Comparison of ENCODE assay signal across 13 cellular contexts in genomic region chr9:71726723-71727122, GRCh38. TPM values are rescaled to one million over a fixed set of nuclear protein-coding genes. Genes with fewer than 3 reads are reported as not detected.
DNase-seq lines count a peak whose midpoint lies in the region; ATAC-seq, FAIRE-seq and TF ChIP-seq lines count a peak whose summit lies in the region.
"Had no signal": no experiment of that assay in that cellular context is flagged by ENCODE, and none has a peak within 500 bp of the region (broad histone marks: within the 10 kb centered on the region; RNA-seq: fewer than 3 reads in every experiment).

No MANE protein-coding gene starts in this region.

- TF ChIP-seq EP300 in HepG2 (IDR thresholded peaks at IDR 0.05; ENCODE audit: low read depth in 2 of 2, low read length in 2 of 2) (no peak), HepG2 (CRISPR knock-in tag; IDR thresholded peaks at IDR 0.05; ENCODE audit: borderline replicate concordance) (no peak)

- ATAC-seq in T-helper 17 cell = no peak
- no peak; the same call in 2 of the 3 replicates for ATAC-seq in HepG2
- no peak for ATAC-seq in HG02763 (IDR thresholded peaks at IDR 0.05; ENCODE audit: unreplicated experiment)
- no peak for ATAC-seq in GM18861 (IDR thresholded peaks at IDR 0.05; ENCODE audit: unreplicated experiment)

- TF ChIP-seq RAD21 in HepG2 (CRISPR knock-in tag; IDR thresholded peaks at IDR 0.05) = no peak

- peaks cover 22 to 70% of the 10 kb centered on the region in 2 experiments for H3K36me3 ChIP-seq in HepG2 (replicated peaks in 1 of 2; ENCODE audit: control insufficient read depth in 1 of 2, insufficient read depth in 2 of 2, low read length in 2 of 2)

- H3K36me3 Mint-ChIP-seq in activated naive CD4-positive, alpha-beta T cell treated with anti-CD3 and anti-CD28 coated beads, Interleukin-2, amount 50 U/mL, for 24 hours = peaks cover 22% of the 10 kb centered on the region
- peaks cover 21% of the 10 kb centered on the region for H3K36me3 Mint-ChIP-seq in T-helper 17 cell (ENCODE audit: low read depth)

- DNase-seq in activated naive CD4-positive, alpha-beta T cell treated with Interleukin-2 at 50 U/mL for 16 hours = no peak
- DNase-seq in T-helper 17 cell (no peak), HepG2 (ENCODE audit: low spot score) (no peak), germinal center (ENCODE audit: low spot score) (no peak), activated gamma-delta T cell (lab: John Stamatoyannopoulos, UW) (no peak)
- DNase-seq: KBM-7, NCI-H1436 treated with DMSO at 0.1 percent for 48 hours, NCI-H524 treated with DMSO at 0.1 percent for 48 hours, SHP77 treated with DMSO at 0.1 percent for 48 hours had no signal

- H3K27ac ChIP-seq in HepG2 (ENCODE audit: extremely low read length, insufficient read depth, low read length) = peak overlapping the region; percentile 62

- peak overlapping the region; percentile 65 for H3K27ac Mint-ChIP-seq in activated naive CD4-positive, alpha-beta T cell treated with anti-CD3 and anti-CD28 coated beads, Interleukin-2, amount 50 U/mL, for 24 hours
- peak overlapping the region; percentile 49 for H3K27ac Mint-ChIP-seq in T-helper 17 cell

- peaks cover 7% of the 10 kb centered on the region for H3K79me2 ChIP-seq in HepG2 (ENCODE audit: insufficient read depth, low read length)

- TSS peak; percentile 2 for BruUV-seq in HepG2 (replicated peaks; lab: Mats Ljungman, UMichigan)

- no peaks in the 10 kb centered on the region for H3K27me3 Mint-ChIP-seq in activated naive CD4-positive, alpha-beta T cell treated with anti-CD3 and anti-CD28 coated beads, Interleukin-2, amount 50 U/mL, for 24 hours
- H3K27me3 Mint-ChIP-seq in T-helper 17 cell = no peaks in the 10 kb centered on the region

- no peak overlapping the region for H2AFZ ChIP-seq in HepG2 (ENCODE audit: low read length)

- no peaks in the 10 kb centered on the region for H3K27me3 ChIP-seq in HepG2 (ENCODE audit: control insufficient read depth in 1 of 2, insufficient read depth in 2 of 2, low read length in 2 of 2)

- no peaks in the 10 kb centered on the region for H3K9me3 Mint-ChIP-seq in activated naive CD4-positive, alpha-beta T cell treated with anti-CD3 and anti-CD28 coated beads, Interleukin-2, amount 50 U/mL, for 24 hours

- no peak overlapping the region for H3K4me3 ChIP-seq in HepG2 (replicated peaks in 1 of 3; ENCODE audit: insufficient read depth in 1 of 3, low read depth in 2 of 3, low read length in 3 of 3)

- no peak overlapping the region for H3K4me3 Mint-ChIP-seq in activated naive CD4-positive, alpha-beta T cell treated with anti-CD3 and anti-CD28 coated beads, Interleukin-2, amount 50 U/mL, for 24 hours
- H3K4me3 Mint-ChIP-seq in T-helper 17 cell = no peak overlapping the region
- H3K4me3 Mint-ChIP-seq: CD14-positive monocyte had no signal

- intact Hi-C loops in HepG2 (cut with micrococcal nuclease; ENCODE audit: unreplicated experiment) = loop anchor here (1.0 to 2.0 kb wide), 2 partner anchors 16 to 43 kb away; no protein-coding TSS in a partner anchor

- H3K9me3 ChIP-seq in T-helper 17 cell (ENCODE audit: control insufficient read depth, low read length, poor library complexity, severe bottlenecking) (no peaks in the 10 kb centered on the region), HepG2 (ENCODE audit: low read length) (no peaks in the 10 kb centered on the region)

- no peak overlapping the region for H3K9ac ChIP-seq in HepG2 (ENCODE audit: insufficient read depth, low read depth, low read length)

- H3K4me1 ChIP-seq in HepG2 (ENCODE audit: insufficient read depth, low read length) = peaks cover 48% of the 10 kb centered on the region

- in situ Hi-C loops in HepG2 (cut with HindIII; ENCODE audit: extremely low pct_ligation_motif_present, low pct_unique_long_range_greater_than_20kb) = loop anchor here (5.0 kb wide), 1 partner anchor 41 kb away; the partner anchor contains the start of gene CEMIP2

- POLR2A ChIA-PET in HepG2 (lab: Yijun Ruan, JAX) = interaction anchor here (1.1 to 1.6 kb wide), 3 partner anchors 29 to 43 kb away, joined by 3 to 9 read pairs (median 4); partner anchors contain the start of gene CEMIP2

- no peak overlapping the region; the same call in 1 of the 2 replicates for H3K4me2 ChIP-seq in HepG2 (ENCODE audit: low read depth, low read length)

- FAIRE-seq in HepG2 (lab: Jason Lieb, UNC) = no peak

- TF ChIP-seq POLR2A in HepG2 (IDR thresholded peaks at IDR 0.05; ENCODE audit: insufficient read depth in 1 of 2, low read depth in 2 of 2, low read length in 2 of 2) = no peak

- H4K20me1 ChIP-seq in HepG2 (ENCODE audit: insufficient read depth, low read length) = no peaks in the 10 kb centered on the region

- H3K4me1 Mint-ChIP-seq in activated naive CD4-positive, alpha-beta T cell treated with anti-CD3 and anti-CD28 coated beads, Interleukin-2, amount 50 U/mL, for 24 hours = peaks cover 12% of the 10 kb centered on the region
- H3K4me1 Mint-ChIP-seq in T-helper 17 cell = peaks cover 8% of the 10 kb centered on the region
- H3K4me1 Mint-ChIP-seq: CD14-positive monocyte had no signal

- WGBS in HepG2 (ENCODE audit: low lambda C conversion rate) = 64% methylated on average over 3 of the region's 3 CpGs

- no peak for TF ChIP-seq CTCF in HepG2 (CRISPR knock-in tag; IDR thresholded peaks at IDR 0.05)

- CTCF ChIA-PET in HepG2 (lab: Yijun Ruan, JAX; ENCODE audit: low intra/inter-chr PET ratio, low total read pairs) = no interaction called here

TF ChIP-seq in HepG2, 621 proteins besides CTCF, POLR2A, EP300 and RAD21:
- no peak for TF ChIP-seq KAT8 (CRISPR knock-in tag; IDR thresholded peaks at IDR 0.05)
- TF ChIP-seq MBNL3 (CRISPR knock-in tag; conservative IDR thresholded peaks at IDR 0.05) = no peak
- TF ChIP-seq E2F1 (CRISPR knock-in tag; IDR thresholded peaks at IDR 0.05) = no peak
- no peak for TF ChIP-seq ISL2 (CRISPR knock-in tag; IDR thresholded peaks at IDR 0.05)
- TF ChIP-seq RBM22 (optimal IDR thresholded peaks at IDR 0.05; ENCODE audit: low read length) = peak; percentile 89
- no peak for TF ChIP-seq NBN (conservative IDR thresholded peaks at IDR 0.05)
- TF ChIP-seq ATRX (CRISPR knock-in tag; IDR thresholded peaks at IDR 0.05; ENCODE audit: borderline replicate concordance) = no peak
- TF ChIP-seq TBX3 (IDR thresholded peaks at IDR 0.05; ENCODE audit: borderline replicate concordance) = no peak
- TF ChIP-seq TFAP4 (IDR thresholded peaks at IDR 0.05; ENCODE audit: borderline replicate concordance, low read depth) = peak; percentile 65; the same call in 1 of the 2 replicates
- TF ChIP-seq ZNF264 (CRISPR knock-in tag; IDR thresholded peaks at IDR 0.05) = no peak
- TF ChIP-seq ZNF629 (CRISPR knock-in tag; conservative IDR thresholded peaks at IDR 0.05) = no peak
- no peak for TF ChIP-seq ZNF746 (CRISPR knock-in tag; IDR thresholded peaks at IDR 0.05)
- TF ChIP-seq ZKSCAN8 (CRISPR knock-in tag; IDR thresholded peaks at IDR 0.05; ENCODE audit: borderline replicate concordance) = no peak
- TF ChIP-seq MTA1 (CRISPR knock-in tag; IDR thresholded peaks at IDR 0.05; ENCODE audit: borderline replicate concordance) = no peak
- no peak for TF ChIP-seq KDM6A (CRISPR knock-in tag; IDR thresholded peaks at IDR 0.05; ENCODE audit: low read depth)
- TF ChIP-seq SIN3B (IDR thresholded peaks at IDR 0.05; ENCODE audit: low read length) = no peak
- no peak for TF ChIP-seq TAF15 (IDR thresholded peaks at IDR 0.05; ENCODE audit: low read depth, low read length, poor library complexity, severe bottlenecking)

RNA-seq across cellular contexts. Expression of gene CEMIP2, which starts 41.6 kb away (rescaled TPM):
- total RNA-seq in T-helper 17 cell = 100 to 1,000 TPM; 129 to 240 TPM
- total RNA-seq in HepG2 (2016; rRNA removed; fragmentation: Illumina TruSeq; extraction: Trizol) = 52.7 and 94.3 TPM in 2 replicates
- 12.3 and 13.8 TPM in 2 replicates for total RNA-seq in HepG2 (2016; cell fraction: cytosol; rRNA removed; fragmentation: Illumina TruSeq; extraction: Trizol; ENCODE audit: low read depth)
- total RNA-seq in HepG2 (2016; cell fraction: insoluble cytoplasmic fraction; rRNA removed; fragmentation: Illumina TruSeq; extraction: Trizol) = 49.2 and 95.9 TPM in 2 replicates
- 24.9 and 26.3 TPM in 2 replicates for total RNA-seq in HepG2 (2016; cell fraction: membrane; rRNA removed; fragmentation: Illumina TruSeq; extraction: Trizol)
- total RNA-seq in HepG2 (2016; cell fraction: nucleus; rRNA removed; fragmentation: Illumina TruSeq; extraction: Trizol) = 146 and 159 TPM in 2 replicates
- polyA plus RNA-seq in HepG2 (2011; rRNA removed) = 107 and 128 TPM in 2 replicates
- polyA plus RNA-seq in HepG2 (2011; cell fraction: cytosol; rRNA removed) = 103 and 138 TPM in 2 replicates
- polyA plus RNA-seq in HepG2 (2011; cell fraction: nucleus; rRNA removed) = 160 and 195 TPM in 2 replicates
- polyA plus RNA-seq in HepG2 (2012) = 93.3 and 95.0 TPM in 2 replicates
- 3.4 and 3.5 TPM in 2 replicates for polyA plus RNA-seq in HepG2 (2016; cell fraction: cytosol; fragmentation: Illumina TruSeq; extraction: Trizol; ENCODE audit: low read depth)
- 42.2 and 43.3 TPM in 2 replicates for polyA plus RNA-seq in HepG2 (2016; cell fraction: insoluble cytoplasmic fraction; fragmentation: Illumina TruSeq; extraction: Trizol; ENCODE audit: low read depth)
- 8.1 and 10.3 TPM in 2 replicates for polyA plus RNA-seq in HepG2 (2016; cell fraction: membrane; fragmentation: Illumina TruSeq; extraction: Trizol; ENCODE audit: low read depth)
- 117 and 121 TPM in 2 replicates for polyA plus RNA-seq in HepG2 (2016; cell fraction: nucleus; fragmentation: Illumina TruSeq; extraction: Trizol; ENCODE audit: insufficient read depth, low read depth)
- 52.0 and 515 TPM in 2 replicates for polyA minus RNA-seq in HepG2 (2011; rRNA and poly(A)+ RNA removed; ENCODE audit: low replicate concordance)
- polyA minus RNA-seq in HepG2 (2011; cell fraction: cytosol; rRNA and poly(A)+ RNA removed) = 154 and 169 TPM in 2 replicates
- 456 and 483 TPM in 2 replicates for polyA minus RNA-seq in HepG2 (2011; cell fraction: nucleus; rRNA and poly(A)+ RNA removed)
